Comparison of ENCODE assay signal across 1 cellular context in genomic region chr4:157128395-157128794, GRCh38.
TF ChIP-seq lines count a peak whose summit lies in the region.

No MANE protein-coding gene starts in this region.

TF ChIP-seq in H1, 55 proteins besides CTCF, POLR2A, EP300 and RAD21 (continued from another document):
- no peak for TF ChIP-seq ATF3 (IDR thresholded peaks at IDR 0.05; ENCODE audit: insufficient read depth, low read depth, low read length)
- TF ChIP-seq MAFK (IDR thresholded peaks at IDR 0.05; ENCODE audit: low read depth, low read length): no peak
- TF ChIP-seq SIN3A (conservative IDR thresholded peaks at IDR 0.05 in 1 of 2, IDR thresholded peaks at IDR 0.05 in 1 of 2; ENCODE audit: low read depth in 1 of 2, low read length in 2 of 2): no peak
- TF ChIP-seq SIX5 (IDR thresholded peaks at IDR 0.05; ENCODE audit: low read depth, low read length): no peak
